ENCODE assay signal across 3 cellular contexts in the genomic region with DNA sequence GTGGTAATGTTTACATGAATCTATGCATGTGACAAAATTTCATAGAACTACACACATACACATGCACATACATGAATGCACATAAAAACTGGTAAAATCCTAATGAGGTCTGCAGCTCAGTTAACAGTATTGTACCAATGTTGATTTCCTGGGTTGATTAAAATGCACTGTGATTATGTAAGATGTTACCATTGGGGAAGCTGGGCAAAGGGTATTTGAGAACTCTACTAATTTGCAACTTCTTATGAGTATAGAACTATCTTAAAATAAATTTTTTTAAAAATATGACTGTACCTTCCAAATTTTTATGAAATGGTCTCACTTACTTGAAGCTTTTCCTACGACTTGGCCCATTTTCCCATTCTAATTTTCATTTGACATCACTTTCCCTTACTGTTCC.
"Had no signal": no experiment of that assay in that cellular context is flagged by ENCODE, and none has a peak within 500 bp of the region (broad histone marks: within the 10 kb centered on the region; RNA-seq: fewer than 3 reads in every experiment).

No MANE protein-coding gene starts in this region.

- H3K4me3 ChIP-seq: GM12878 had no signal

- DNase-seq: GDM1, GF-D8 had no signal

- ATAC-seq: GM12878 had no signal
